9 cellular contexts compared by ENCODE assay signal in genomic region chr20:49750611-49751396, GRCh38. TPM values are rescaled to one million over a fixed set of nuclear protein-coding genes. Genes with fewer than 3 reads are reported as not detected.
DNase-seq lines count a peak whose midpoint lies in the region; ATAC-seq and TF ChIP-seq lines count a peak whose summit lies in the region.
"Had no signal": no experiment of that assay in that cellular context is flagged by ENCODE, and none has a peak within 500 bp of the region (broad histone marks: within the 10 kb centered on the region; RNA-seq: fewer than 3 reads in every experiment).

No MANE protein-coding gene starts in this region.

- H2AK5ac ChIP-seq in IMR-90 (ENCODE audit: low read depth, low read length): no peak overlapping the region

- no peak overlapping the region for H3K14ac ChIP-seq in IMR-90 (replicated peaks; ENCODE audit: low read depth, low read length)

- H3K4me1 ChIP-seq in IMR-90 (ENCODE audit: control insufficient read depth, insufficient read depth, low read length) (peaks cover 5% of the 10 kb centered on the region; the same call in 1 of the 2 replicates), lower lobe of right lung (peaks cover 24% of the 10 kb centered on the region)
- H3K4me1 ChIP-seq in effector memory CD4-positive, alpha-beta T cell (ENCODE audit: control insufficient read depth, insufficient read depth, low read length, poor library complexity, severe bottlenecking): no peaks in the 10 kb centered on the region

- CTCF ChIA-PET in IMR-90 (lab: Yijun Ruan, JAX): no interaction called here

- 85% methylated on average over 11 of the region's 12 CpGs; no CpG with 5 or more reads in 1 of the 2 experiments for whole genome bisulfite sequencing in IMR-90 (ENCODE audit: extremely low coverage in 2 of 2, insufficient read length in 1 of 2), 2 experiments

- no peak overlapping the region for H2AK9ac ChIP-seq in IMR-90 (replicated peaks; ENCODE audit: low read depth, low read length, poor library complexity)

- no peak for TF ChIP-seq RAD21 in IMR-90 (IDR thresholded peaks at IDR 0.05; ENCODE audit: low read length)

- no peak overlapping the region for H4K5ac ChIP-seq in IMR-90 (ENCODE audit: low read depth, low read length)

- no peak for TF ChIP-seq POLR2A in IMR-90 (IDR thresholded peaks at IDR 0.05; ENCODE audit: low read depth, low read length)

- H2BK20ac ChIP-seq in IMR-90 (ENCODE audit: low read depth, low read length): no peak overlapping the region

- H2BK15ac ChIP-seq in IMR-90 (ENCODE audit: low read depth, low read length): no peak overlapping the region

- H4K20me1 ChIP-seq in IMR-90 (ENCODE audit: insufficient read depth, low read length): no peaks in the 10 kb centered on the region; the same call in 1 of the 2 replicates

- no peak overlapping the region for H2BK120ac ChIP-seq in IMR-90 (ENCODE audit: low read depth, low read length)

- no peaks in the 10 kb centered on the region for H3K79me1 ChIP-seq in IMR-90 (ENCODE audit: low read depth in 1 of 2, low read length in 2 of 2)

- H3K27ac ChIP-seq in IMR-90 (ENCODE audit: insufficient read depth, low read length): no peak overlapping the region
- peak overlapping the region; percentile 51 for H3K27ac ChIP-seq in lower lobe of right lung
- no peak overlapping the region for H3K27ac ChIP-seq in WERI-Rb-1
- no peak overlapping the region for H3K27ac ChIP-seq in effector memory CD4-positive, alpha-beta T cell (ENCODE audit: insufficient read depth, low read length, poor library complexity, severe bottlenecking)

- H3K4me3 ChIP-seq in IMR-90 (ENCODE audit: insufficient read depth, low read depth, low read length) (no peak overlapping the region), lower lobe of right lung (peak overlapping the region; percentile 3), foreskin fibroblast (ENCODE audit: low read depth in 1 of 2, low read length in 2 of 2) (no peak overlapping the region), WERI-Rb-1 (ENCODE audit: low read depth, low read length) (no peak overlapping the region)
- H3K4me3 ChIP-seq in effector memory CD4-positive, alpha-beta T cell (ENCODE audit: insufficient read depth, low read depth, low read length, poor library complexity, severe bottlenecking): no peak overlapping the region

- BruUV-seq in IMR-90 (replicated peaks; lab: Mats Ljungman, UMichigan): no TSS peak

- DNase-seq in IMR-90 (no peak), lower lobe of right lung (peak; percentile 47), foreskin fibroblast (no peak), HuH-7.5 (ENCODE audit: low spot score) (no peak), WERI-Rb-1 (no peak)
- DNase-seq in effector memory CD4-positive, alpha-beta T cell: no peak
- DNase-seq: activated effector memory CD4-positive, alpha-beta T cell treated with Interleukin-2 at 50 U/mL for 16 hours had no signal

- no peaks in the 10 kb centered on the region for H3K9me1 ChIP-seq in IMR-90 (ENCODE audit: insufficient read depth, low read length)

- no peak overlapping the region for H3K4me2 ChIP-seq in IMR-90 (ENCODE audit: low read depth, low read length)

- H3K18ac ChIP-seq in IMR-90 (ENCODE audit: low read depth, low read length): no peak overlapping the region

- no peaks in the 10 kb centered on the region for H3K9me3 ChIP-seq in IMR-90 (ENCODE audit: control insufficient read depth, insufficient read depth, low read length)
- no peaks in the 10 kb centered on the region for H3K9me3 ChIP-seq in lower lobe of right lung
- no peaks in the 10 kb centered on the region for H3K9me3 ChIP-seq in WERI-Rb-1 (ENCODE audit: severe bottlenecking)
- H3K9me3 ChIP-seq in effector memory CD4-positive, alpha-beta T cell (ENCODE audit: control insufficient read depth, low read length): no peaks in the 10 kb centered on the region

- H3K9ac ChIP-seq in IMR-90 (ENCODE audit: low read depth, low read length): no peak overlapping the region

- no peak overlapping the region for H2BK5ac ChIP-seq in IMR-90 (ENCODE audit: low read depth, low read length, poor library complexity, severe bottlenecking)

- ATAC-seq in GM18498 (IDR thresholded peaks at IDR 0.05; ENCODE audit: unreplicated experiment): peak; percentile 85
- ATAC-seq in GM21515 (IDR thresholded peaks at IDR 0.05; ENCODE audit: unreplicated experiment): peak; percentile 76
- ATAC-seq in IMR-90 (ENCODE audit: low read depth): no peak
- peak; percentile 60 to 80 for ATAC-seq in lower lobe of right lung

- in situ Hi-C loops in IMR-90 (cut with MboI; ENCODE audit: low sequenced_read_pairs): no loop called here

- TF ChIP-seq CTCF in IMR-90 (conservative IDR thresholded peaks at IDR 0.05; ENCODE audit: low read depth, low read length) (no peak), lower lobe of right lung (IDR thresholded peaks at IDR 0.05) (no peak), foreskin fibroblast (IDR thresholded peaks at IDR 0.05; ENCODE audit: low read depth, low read length) (no peak), WERI-Rb-1 (IDR thresholded peaks at IDR 0.05; ENCODE audit: low read depth, low read length) (no peak)

- dilution Hi-C loops in IMR-90 (cut with HindIII; ENCODE audit: low sequenced_read_pairs, unreplicated experiment): no loop called here

- H3K56ac ChIP-seq in IMR-90 (ENCODE audit: extremely low read depth, insufficient read depth, low read length): no peak overlapping the region

- no peak overlapping the region for H2AFZ ChIP-seq in IMR-90 (replicated peaks; ENCODE audit: low read length, poor library complexity)

- H3K4ac ChIP-seq in IMR-90 (ENCODE audit: low read depth, low read length): no peak overlapping the region

- no peak overlapping the region for H4K8ac ChIP-seq in IMR-90 (ENCODE audit: low read depth in 2 of 2, low read length in 2 of 2)

- H3K23ac ChIP-seq in IMR-90 (ENCODE audit: low read depth, low read length): no peak overlapping the region

- POLR2A ChIA-PET in IMR-90 (lab: Charles Lee; ENCODE audit: unreplicated experiment): no interaction called here

- intact Hi-C loops in IMR-90 (cut with micrococcal nuclease) (no loop called here), lower lobe of right lung (cut with DNase I) (no loop called here)

- H3K36me3 ChIP-seq in IMR-90 (ENCODE audit: control insufficient read depth, insufficient read depth, low read length) (no peaks in the 10 kb centered on the region), lower lobe of right lung (no peaks in the 10 kb centered on the region), WERI-Rb-1 (no peaks in the 10 kb centered on the region)
- no peaks in the 10 kb centered on the region for H3K36me3 ChIP-seq in effector memory CD4-positive, alpha-beta T cell (ENCODE audit: control insufficient read depth, insufficient read depth, low read length)

- H3K27me3 ChIP-seq in IMR-90 (ENCODE audit: control insufficient read depth, insufficient read depth, low read length) (peaks cover 5% of the 10 kb centered on the region), lower lobe of right lung (ENCODE audit: low read depth) (no peaks in the 10 kb centered on the region), WERI-Rb-1 (ENCODE audit: insufficient read depth, low read depth, severe bottlenecking) (no peaks in the 10 kb centered on the region)
- no peaks in the 10 kb centered on the region for H3K27me3 ChIP-seq in effector memory CD4-positive, alpha-beta T cell (replicated peaks; ENCODE audit: control insufficient read depth, insufficient read depth, low read length, poor library complexity, severe bottlenecking)

- no peak overlapping the region for H4K91ac ChIP-seq in IMR-90 (ENCODE audit: insufficient read depth, low read depth, low read length)

TF ChIP-seq in IMR-90, 13 proteins besides CTCF, POLR2A, EP300 and RAD21:
- 0 out of 2 replicates have a peak, but pooled peaks have one; percentile 11 for TF ChIP-seq USF2 (IDR thresholded peaks at IDR 0.05; ENCODE audit: low read depth, low read length)
- TF ChIP-seq MAZ (IDR thresholded peaks at IDR 0.05; ENCODE audit: borderline replicate concordance, low read depth, low read length): no peak
- TF ChIP-seq MAFK (IDR thresholded peaks at IDR 0.05; ENCODE audit: low read depth, low read length): no peak

RNA-seq across cellular contexts. Expression of gene B4GALT5, which starts 37.1 kb away (rescaled TPM):
- total RNA-seq in IMR-90 (2012; rRNA removed) (11.3 and 13.9 TPM in 2 replicates), lower lobe of right lung (39.5 TPM)
- 18.4 and 20.4 TPM in 2 replicates for polyA plus RNA-seq in IMR-90 (2012; rRNA removed)
- polyA plus RNA-seq in IMR-90 (2012; cell fraction: cytosol; rRNA removed): 9.7 and 11.1 TPM in 2 replicates
- polyA plus RNA-seq in IMR-90 (2012; cell fraction: nucleus; rRNA removed; ENCODE audit: low replicate concordance): 6.4 and 14.9 TPM in 2 replicates
